ENCODE assay signal across 18 cellular contexts in the genomic region with DNA sequence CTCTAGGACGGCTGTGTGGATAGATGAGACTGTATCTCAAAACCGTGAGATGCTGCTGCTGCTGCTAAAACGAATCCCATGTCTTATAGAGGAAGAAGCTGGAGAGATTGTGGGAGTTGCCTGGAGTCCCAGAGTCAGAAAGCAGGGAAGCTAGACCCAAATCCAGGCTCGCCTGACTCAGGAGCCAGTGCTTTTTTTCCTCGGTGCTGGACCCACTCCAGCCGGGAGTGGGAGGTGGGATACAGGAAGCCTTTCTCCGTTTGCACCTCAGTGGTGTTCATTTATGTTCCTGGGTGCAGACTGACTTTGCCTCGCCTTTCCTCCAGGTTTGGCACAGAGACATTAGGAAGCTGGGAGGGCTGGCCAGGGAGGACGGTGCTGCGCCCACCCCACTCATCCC.
DNase-seq lines count a peak whose midpoint lies in the region.
"Had no signal": no experiment of that assay in that cellular context is flagged by ENCODE, and none has a peak within 500 bp of the region (broad histone marks: within the 10 kb centered on the region; RNA-seq: fewer than 3 reads in every experiment).

No MANE protein-coding gene starts in this region.

- H3K36me3 ChIP-seq in SK-N-MC (ENCODE audit: insufficient read depth, low read length) (peaks cover 9% of the 10 kb centered on the region; the same call in 1 of the 2 replicates), trophoblast cell (ENCODE audit: control insufficient read depth in 1 of 2, insufficient read depth in 2 of 2, low read length in 2 of 2) (no peaks in the 10 kb centered on the region), H7 (replicated peaks; ENCODE audit: control insufficient read depth, insufficient read depth, low read length) (no peaks in the 10 kb centered on the region)
- H3K36me3 ChIP-seq: BE2C had no signal

- no peak overlapping the region for H3K14ac ChIP-seq in trophoblast cell (ENCODE audit: low read length)

- H3K9me3 ChIP-seq in SK-N-MC (ENCODE audit: low read depth, low read length) (no peaks in the 10 kb centered on the region), trophoblast cell (ENCODE audit: insufficient read depth, low read depth, low read length) (peaks cover 3% of the 10 kb centered on the region)
- H3K9me3 ChIP-seq: BE2C had no signal

- H2BK5ac ChIP-seq in trophoblast cell (ENCODE audit: low read depth, low read length, poor library complexity) = no peak overlapping the region

- H3K9ac ChIP-seq in SK-N-MC (ENCODE audit: insufficient read length) (no peak overlapping the region), trophoblast cell (ENCODE audit: low read length) (no peak overlapping the region)

- H2AFZ ChIP-seq in trophoblast cell (ENCODE audit: insufficient read depth, low read length, poor library complexity) = no peak overlapping the region

- peak overlapping the region; percentile 34; the same call in 1 of the 2 replicates for H3K27ac ChIP-seq in SK-N-MC
- peak overlapping the region; percentile 44 for H3K27ac ChIP-seq in temporal lobe (ENCODE audit: low read depth, low read length)
- no peak overlapping the region for H3K27ac ChIP-seq in trophoblast cell (ENCODE audit: low read depth, low read length)

- peaks cover 0 to 5% of the 10 kb centered on the region in 2 experiments for H3K4me1 ChIP-seq in trophoblast cell (ENCODE audit: control insufficient read depth in 1 of 2, insufficient read depth in 2 of 2, low read length in 2 of 2)
- H3K4me1 ChIP-seq: BE2C had no signal

- no peak overlapping the region for H4K12ac ChIP-seq in trophoblast cell (ENCODE audit: low read depth, low read length)

- H3K18ac ChIP-seq in trophoblast cell (ENCODE audit: low read length) = no peak overlapping the region

- H3K79me2 ChIP-seq in trophoblast cell (ENCODE audit: control insufficient read depth, insufficient read depth, low read length, poor library complexity) = no peaks in the 10 kb centered on the region

- no peak overlapping the region for H3K4ac ChIP-seq in trophoblast cell (ENCODE audit: low read depth, low read length)

- no peaks in the 10 kb centered on the region for H3K79me1 ChIP-seq in trophoblast cell (ENCODE audit: low read length)

- no peak overlapping the region for H4K8ac ChIP-seq in trophoblast cell (ENCODE audit: low read depth, low read length)

- WGBS in trophoblast cell (ENCODE audit: extremely low coverage, insufficient coverage, insufficient read length) = no CpG with 5 or more reads among the region's 10 CpGs

- H2BK12ac ChIP-seq in trophoblast cell (ENCODE audit: low read length) = no peak overlapping the region

- H4K91ac ChIP-seq in trophoblast cell (ENCODE audit: low read depth, low read length) = no peak overlapping the region

- H3K4me3 ChIP-seq in SK-N-MC = no peak overlapping the region
- H3K4me3 ChIP-seq in trophoblast cell (ENCODE audit: low read depth, low read length) = no peak overlapping the region
- no peak overlapping the region for H3K4me3 ChIP-seq in H7 (ENCODE audit: insufficient read depth, low read depth, low read length)
- H3K4me3 ChIP-seq: GM12878 had no signal

- H3K23ac ChIP-seq in trophoblast cell (ENCODE audit: low read length) = no peak overlapping the region

- H2AK5ac ChIP-seq in trophoblast cell (ENCODE audit: low read length) = no peak overlapping the region

- no peaks in the 10 kb centered on the region for H3K27me3 ChIP-seq in trophoblast cell (ENCODE audit: insufficient read depth, low read length)
- H3K27me3 ChIP-seq in H7 (ENCODE audit: control insufficient read depth, insufficient read depth, low read length) = no peaks in the 10 kb centered on the region
- H3K27me3 ChIP-seq: BE2C had no signal

- DNase-seq in SK-N-MC (ENCODE audit: low read depth, low spot score) (no peak), inferior parietal cortex (ENCODE audit: extremely low spot score) (peak; percentile 55), occipital lobe (lab: John Stamatoyannopoulos, UW) (peak; percentile 67), trophoblast cell (no peak), midbrain (lab: John Stamatoyannopoulos, UW) (no peak), H7 (no peak)
- DNase-seq: ACHN; BE2C; C1 segment of cervical spinal cord; CD4-positive, CD25-positive, alpha-beta regulatory T cell; CD8-positive, alpha-beta memory T cell; DMS 273 treated with DMSO at 0.1 percent for 48 hours; DMS53; DND-41; EL; HCEC 1CT had no signal

- no peak overlapping the region for H2BK120ac ChIP-seq in trophoblast cell (ENCODE audit: insufficient read depth, low read length, poor library complexity)

- H3K4me2 ChIP-seq in trophoblast cell (ENCODE audit: low read length) = no peak overlapping the region

Comparison
In these comparisons a context has a peak if more than half of its experiments do, and no peak if none do; other contexts are left out.
1. DNase-seq: peak in inferior parietal cortex (single experiment) and occipital lobe (single experiment); none in SK-N-MC (single experiment), trophoblast cell (0 of 2), midbrain (single experiment) and H7 (single experiment).